Comparison of ENCODE assay signal across 14 cellular contexts in the genomic region with DNA sequence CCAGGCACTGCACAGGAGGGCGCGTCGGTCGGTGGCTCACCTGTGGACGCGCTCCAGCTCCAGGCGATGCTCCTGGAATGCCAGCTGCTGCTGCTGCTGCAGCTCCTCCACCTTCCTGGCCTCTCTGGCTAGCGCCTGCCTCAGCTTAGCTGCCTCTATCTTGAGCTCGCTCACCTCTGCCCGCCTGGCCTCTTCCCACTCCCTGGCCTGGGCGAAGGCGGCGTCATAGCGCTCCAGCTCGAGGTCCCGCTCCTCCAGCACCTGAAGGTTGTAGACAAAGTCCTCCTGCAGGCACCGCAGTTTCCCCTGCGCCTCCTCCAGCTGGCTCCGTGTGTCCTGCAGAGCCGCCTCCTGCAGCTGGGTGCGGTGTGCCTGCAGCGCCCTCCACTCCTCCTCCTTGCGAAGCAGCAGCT. TPM values are rescaled to one million over a fixed set of nuclear protein-coding genes. Genes with fewer than 3 reads are reported as not detected.
A peak's percentile ranks its signal among the peaks of the same experiment; 100 is the strongest.
DNase-seq lines count a peak whose midpoint lies in the region; ATAC-seq and TF ChIP-seq lines count a peak whose summit lies in the region.
"Had no signal": no experiment of that assay in that cellular context is flagged by ENCODE, and none has a peak within 500 bp of the region (broad histone marks: within the 10 kb centered on the region; RNA-seq: fewer than 3 reads in every experiment).

No MANE protein-coding gene starts in this region.

- H3K9me3 Mint-ChIP-seq in activated naive CD4-positive, alpha-beta T cell treated with anti-CD3 and anti-CD28 coated beads, Interleukin-2, amount 50 U/mL, for 24 hours, result no peaks in the 10 kb centered on the region
- no peaks in the 10 kb centered on the region for H3K9me3 Mint-ChIP-seq in activated naive CD4-positive, alpha-beta T cell treated with anti-CD3 and anti-CD28 coated beads for 36 hours
- H3K9me3 Mint-ChIP-seq in activated T-helper 17 cell treated with anti-CD3 and anti-CD28 coated beads, Interleukin-2, amount 50 U/mL, for 72 hours, result no peaks in the 10 kb centered on the region

- no peaks in the 10 kb centered on the region for H3K27me3 Mint-ChIP-seq in activated naive CD4-positive, alpha-beta T cell treated with anti-CD3 and anti-CD28 coated beads, Interleukin-2, amount 50 U/mL, for 24 hours
- H3K27me3 Mint-ChIP-seq in activated naive CD4-positive, alpha-beta T cell treated with anti-CD3 and anti-CD28 coated beads for 36 hours (ENCODE audit: low read depth), result no peaks in the 10 kb centered on the region
- no peaks in the 10 kb centered on the region for H3K27me3 Mint-ChIP-seq in activated T-helper 17 cell treated with anti-CD3 and anti-CD28 coated beads, Interleukin-2, amount 50 U/mL, for 72 hours

- peak overlapping the region; percentile 39 for H3K4me3 Mint-ChIP-seq in activated naive CD4-positive, alpha-beta T cell treated with anti-CD3 and anti-CD28 coated beads, Interleukin-2, amount 50 U/mL, for 24 hours
- no peak overlapping the region for H3K4me3 Mint-ChIP-seq in activated naive CD4-positive, alpha-beta T cell treated with anti-CD3 and anti-CD28 coated beads for 36 hours
- H3K4me3 Mint-ChIP-seq in activated T-helper 17 cell treated with anti-CD3 and anti-CD28 coated beads, Interleukin-2, amount 50 U/mL, for 72 hours, result peak overlapping the region; percentile 45

- H3K36me3 ChIP-seq in HEK293 (ENCODE audit: control insufficient read depth in 2 of 2, insufficient read depth in 1 of 2, low read length in 2 of 2) (peaks cover 9 to 43% of the 10 kb centered on the region in 2 experiments), vagina (peaks cover 0 to 6% of the 10 kb centered on the region in 2 donors)

- H3K9me3 ChIP-seq in HEK293 (ENCODE audit: control insufficient read depth, insufficient read depth, low read depth, low read length) (no peaks in the 10 kb centered on the region), vagina (no peaks in the 10 kb centered on the region)
- H3K9me3 ChIP-seq: gastrocnemius medialis had no signal

- H3K4me3 ChIP-seq in HEK293 (ENCODE audit: low read depth, low read length) (no peak overlapping the region), vagina (no peak overlapping the region)
- H3K4me3 ChIP-seq: gastrocnemius medialis had no signal

- H3K4me1 Mint-ChIP-seq in activated naive CD4-positive, alpha-beta T cell treated with anti-CD3 and anti-CD28 coated beads, Interleukin-2, amount 50 U/mL, for 24 hours, result peaks cover 70% of the 10 kb centered on the region
- peaks cover 71% of the 10 kb centered on the region for H3K4me1 Mint-ChIP-seq in activated naive CD4-positive, alpha-beta T cell treated with anti-CD3 and anti-CD28 coated beads for 36 hours (ENCODE audit: low read depth)
- peaks cover 36% of the 10 kb centered on the region for H3K4me1 Mint-ChIP-seq in activated T-helper 17 cell treated with anti-CD3 and anti-CD28 coated beads, Interleukin-2, amount 50 U/mL, for 72 hours

- CTCF ChIA-PET in activated naive CD4-positive, alpha-beta T cell treated with anti-CD3 and anti-CD28 coated beads for 36 hours (lab: Charles Lee), result interaction anchor here (0.5 to 1.2 kb wide), 7 partner anchors 19 to 1060 kb away, joined by 3 to 6 read pairs (median 4); no protein-coding TSS in a partner anchor
- CTCF ChIA-PET in HEK293 (lab: Yijun Ruan, JAX), result interaction anchor here (0.5 to 1.2 kb wide), 3 partner anchors 35 to 204 kb away, joined by 3 to 5 read pairs (median 4); no protein-coding TSS in a partner anchor

- intact Hi-C loops in activated naive CD4-positive, alpha-beta T cell treated with anti-CD3 and anti-CD28 coated beads for 36 hours (cut with micrococcal nuclease), result loop anchor here (2.0 to 10.0 kb wide), 2 partner anchors 93 to 103 kb away; a partner anchor contains a TSS
- intact Hi-C loops in vagina (cut with DNase I), result loop anchor here (10.0 kb wide), 1 partner anchor 123 kb away; no protein-coding TSS in a partner anchor

- ATAC-seq in activated T-helper 17 cell treated with anti-CD3 and anti-CD28 coated beads, Interleukin-2, amount 50 U/mL, for 72 hours (replicated peaks), result no peak
- no peak for ATAC-seq in stimulated activated naive CD8-positive, alpha-beta T cell treated with anti-CD3 and anti-CD28 coated beads, Interleukin-15, Interleukin-2, amounts not matched to agents 100 U/mL and 50 U/mL, for 24 hours
- ATAC-seq in GM21447 (IDR thresholded peaks at IDR 0.05; ENCODE audit: unreplicated experiment), result no peak
- ATAC-seq: gastrocnemius medialis, right cardiac atrium had no signal

- H3K27me3 ChIP-seq in vagina, result no peaks in the 10 kb centered on the region
- H3K27me3 ChIP-seq: gastrocnemius medialis had no signal

- no peak for TF ChIP-seq POLR2A in vagina (IDR thresholded peaks at IDR 0.05)

- H3K27ac ChIP-seq in HEK293 (ENCODE audit: extremely low read depth, low read depth, low read length), result no peak overlapping the region
- H3K27ac ChIP-seq in vagina, result no peak overlapping the region
- no peak overlapping the region for H3K27ac ChIP-seq in caudate nucleus (ENCODE audit: low read depth, low read length)
- H3K27ac ChIP-seq: gastrocnemius medialis had no signal

- TF ChIP-seq CTCF in HEK293 (tag by site-specific recombination; IDR thresholded peaks at IDR 0.05) (no peak), vagina (IDR thresholded peaks at IDR 0.05) (no peak)

- DNase-seq in activated naive CD4-positive, alpha-beta T cell treated with anti-CD3 and anti-CD28 coated beads for 36 hours, result no peak
- peak; percentile 22 for DNase-seq in stimulated activated naive CD8-positive, alpha-beta T cell treated with anti-CD3 and anti-CD28 coated beads, Interleukin-15, Interleukin-2, amounts not matched to agents 100 U/mL and 50 U/mL, for 24 hours
- DNase-seq in vagina (ENCODE audit: extremely low spot score in 2 of 2) (no peak), caudate nucleus (lab: John Stamatoyannopoulos, UW) (no peak)
- DNase-seq: gastrocnemius medialis, HCEC 1CT, NCI-H1105, NCI-H2171 treated with DMSO at 0.1 percent for 48 hours, SHP77 had no signal

- POLR2A ChIA-PET in HEK293 (lab: Yijun Ruan, JAX), result interaction anchor here (1.6 kb wide), 1 partner anchor 164 kb away, joined by 3 read pairs; a partner anchor contains a TSS

- H3K36me3 Mint-ChIP-seq in activated naive CD4-positive, alpha-beta T cell treated with anti-CD3 and anti-CD28 coated beads, Interleukin-2, amount 50 U/mL, for 24 hours, result peaks cover 4% of the 10 kb centered on the region
- peaks cover 15% of the 10 kb centered on the region for H3K36me3 Mint-ChIP-seq in activated naive CD4-positive, alpha-beta T cell treated with anti-CD3 and anti-CD28 coated beads for 36 hours (ENCODE audit: low read depth)
- peaks cover 17% of the 10 kb centered on the region for H3K36me3 Mint-ChIP-seq in activated T-helper 17 cell treated with anti-CD3 and anti-CD28 coated beads, Interleukin-2, amount 50 U/mL, for 72 hours (ENCODE audit: low read depth)

- no peak overlapping the region for H3K27ac Mint-ChIP-seq in activated naive CD4-positive, alpha-beta T cell treated with anti-CD3 and anti-CD28 coated beads, Interleukin-2, amount 50 U/mL, for 24 hours
- H3K27ac Mint-ChIP-seq in activated naive CD4-positive, alpha-beta T cell treated with anti-CD3 and anti-CD28 coated beads for 36 hours, result no peak overlapping the region
- H3K27ac Mint-ChIP-seq in activated T-helper 17 cell treated with anti-CD3 and anti-CD28 coated beads, Interleukin-2, amount 50 U/mL, for 72 hours, result no peak overlapping the region

- H3K4me1 ChIP-seq in HEK293 (ENCODE audit: control insufficient read depth, insufficient read depth, low read length) (peaks cover 5% of the 10 kb centered on the region; the same call in 1 of the 2 replicates), vagina (peaks cover 19% of the 10 kb centered on the region)

TF ChIP-seq in HEK293, 187 proteins besides CTCF, POLR2A, EP300 and RAD21 (continues in another document):
- TF ChIP-seq EGR2 (tag by site-specific recombination; IDR thresholded peaks at IDR 0.05; ENCODE audit: low read depth), result 0 out of 2 replicates have a peak, but pooled peaks have one; percentile 5
- no peak for TF ChIP-seq ZNF366 (tag by site-specific recombination; conservative IDR thresholded peaks at IDR 0.05)
- TF ChIP-seq, protein P1, sequence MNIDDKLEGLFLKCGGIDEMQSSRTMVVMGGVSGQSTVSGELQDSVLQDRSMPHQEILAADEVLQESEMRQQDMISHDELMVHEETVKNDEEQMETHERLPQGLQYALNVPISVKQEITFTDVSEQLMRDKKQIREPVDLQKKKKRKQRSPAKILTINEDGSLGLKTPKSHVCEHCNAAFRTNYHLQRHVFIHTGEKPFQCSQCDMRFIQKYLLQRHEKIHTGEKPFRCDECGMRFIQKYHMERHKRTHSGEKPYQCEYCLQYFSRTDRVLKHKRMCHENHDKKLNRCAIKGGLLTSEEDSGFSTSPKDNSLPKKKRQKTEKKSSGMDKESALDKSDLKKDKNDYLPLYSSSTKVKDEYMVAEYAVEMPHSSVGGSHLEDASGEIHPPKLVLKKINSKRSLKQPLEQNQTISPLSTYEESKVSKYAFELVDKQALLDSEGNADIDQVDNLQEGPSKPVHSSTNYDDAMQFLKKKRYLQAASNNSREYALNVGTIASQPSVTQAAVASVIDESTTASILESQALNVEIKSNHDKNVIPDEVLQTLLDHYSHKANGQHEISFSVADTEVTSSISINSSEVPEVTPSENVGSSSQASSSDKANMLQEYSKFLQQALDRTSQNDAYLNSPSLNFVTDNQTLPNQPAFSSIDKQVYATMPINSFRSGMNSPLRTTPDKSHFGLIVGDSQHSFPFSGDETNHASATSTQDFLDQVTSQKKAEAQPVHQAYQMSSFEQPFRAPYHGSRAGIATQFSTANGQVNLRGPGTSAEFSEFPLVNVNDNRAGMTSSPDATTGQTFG (tag by site-specific recombination; IDR thresholded peaks at IDR 0.05; ENCODE audit: borderline replicate concordance), result no peak
- TF ChIP-seq, protein P2, sequence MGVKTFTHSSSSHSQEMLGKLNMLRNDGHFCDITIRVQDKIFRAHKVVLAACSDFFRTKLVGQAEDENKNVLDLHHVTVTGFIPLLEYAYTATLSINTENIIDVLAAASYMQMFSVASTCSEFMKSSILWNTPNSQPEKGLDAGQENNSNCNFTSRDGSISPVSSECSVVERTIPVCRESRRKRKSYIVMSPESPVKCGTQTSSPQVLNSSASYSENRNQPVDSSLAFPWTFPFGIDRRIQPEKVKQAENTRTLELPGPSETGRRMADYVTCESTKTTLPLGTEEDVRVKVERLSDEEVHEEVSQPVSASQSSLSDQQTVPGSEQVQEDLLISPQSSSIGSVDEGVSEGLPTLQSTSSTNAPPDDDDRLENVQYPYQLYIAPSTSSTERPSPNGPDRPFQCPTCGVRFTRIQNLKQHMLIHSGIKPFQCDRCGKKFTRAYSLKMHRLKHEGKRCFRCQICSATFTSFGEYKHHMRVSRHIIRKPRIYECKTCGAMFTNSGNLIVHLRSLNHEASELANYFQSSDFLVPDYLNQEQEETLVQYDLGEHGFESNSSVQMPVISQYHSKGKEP (tag by site-specific recombination; IDR thresholded peaks at IDR 0.05), result peak; percentile 61

RNA-seq across cellular contexts. Expression of a gene that starts 11.1 kb away (rescaled TPM):
- total RNA-seq in activated naive CD4-positive, alpha-beta T cell treated with anti-CD3 and anti-CD28 coated beads for 36 hours, result 10 to 100 TPM; 40.7 to 43.9 TPM
- 10 to 100 TPM; 36.9 to 37.7 TPM for total RNA-seq in activated T-helper 17 cell treated with anti-CD3 and anti-CD28 coated beads, Interleukin-2, amount 50 U/mL, for 72 hours
- 26.5 TPM for total RNA-seq in vagina

RNA-seq across cellular contexts. Expression of a gene that starts 27.3 kb away (rescaled TPM):
- total RNA-seq in activated naive CD4-positive, alpha-beta T cell treated with anti-CD3 and anti-CD28 coated beads for 36 hours, result 10 to 100 TPM; 15.2 to 18.3 TPM
- 100 to 1,000 TPM; 167 to 309 TPM for total RNA-seq in activated T-helper 17 cell treated with anti-CD3 and anti-CD28 coated beads, Interleukin-2, amount 50 U/mL, for 72 hours
- 21.1 TPM for total RNA-seq in vagina
